27 cellular contexts compared by ENCODE assay signal in the genomic region with DNA sequence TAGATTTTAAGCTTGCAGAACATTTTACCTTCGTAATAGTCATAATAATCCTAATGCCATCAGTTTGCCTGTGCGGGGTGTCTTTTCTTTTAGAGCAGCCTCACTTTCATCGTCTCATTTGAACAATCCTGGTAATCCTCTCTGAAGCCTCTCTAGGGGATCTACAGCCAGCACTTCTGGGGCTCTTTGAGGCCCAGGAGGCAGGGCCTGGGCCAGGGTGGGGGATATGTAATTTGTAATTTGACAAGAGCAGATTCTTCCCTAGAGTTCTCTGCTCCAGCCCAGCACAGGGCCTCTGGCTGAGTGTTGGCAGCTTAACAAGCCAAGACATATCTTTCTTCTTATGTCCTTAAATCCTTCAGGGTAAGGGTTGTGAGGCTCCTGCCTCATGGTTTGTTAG.
"Had no signal": no experiment of that assay in that cellular context is flagged by ENCODE, and none has a peak within 500 bp of the region (broad histone marks: within the 10 kb centered on the region; RNA-seq: fewer than 3 reads in every experiment).

No MANE protein-coding gene starts in this region.

- H3K36me3 Mint-ChIP-seq: activated naive CD4-positive, alpha-beta T cell treated with anti-CD3 and anti-CD28 coated beads, Interleukin-2, amount 50 U/mL, for 72 hours had no signal

- H3K4me3 ChIP-seq: adrenal gland, ascending aorta, colonic mucosa, dorsolateral prefrontal cortex, esophagus muscularis mucosa, gastrocnemius medialis, mucosa of descending colon, prostate gland, spleen, thoracic aorta, upper lobe of left lung had no signal

- FAIRE-seq: TTC549 had no signal

- H3K27ac ChIP-seq: adrenal gland, ascending aorta, colonic mucosa, esophagus muscularis mucosa, gastrocnemius medialis, prostate gland, spleen, thoracic aorta, upper lobe of left lung had no signal

- H3K27ac Mint-ChIP-seq: activated naive CD4-positive, alpha-beta T cell treated with anti-CD3 and anti-CD28 coated beads, Interleukin-2, amount 50 U/mL, for 72 hours; activated T-cell treated with anti-CD3 and anti-CD28 coated beads, Interleukin-2, amount 50 U/mL, for 24 hours; activated T-helper 17 cell treated with anti-CD3 and anti-CD28 coated beads, Interleukin-2, amount 50 U/mL, for 72 hours; T-helper 2 cell treated with Interferon-gamma antibody and Interleukin-4, amounts not matched to agents 5 μg/mL and 100 μg/mL, for 36 hours had no signal

- DNase-seq: activated CD4-positive, alpha-beta T cell treated with anti-CD3 and anti-CD28 coated beads for 1 hour; activated CD4-positive, alpha-beta T cell treated with anti-CD3 and anti-CD28 coated beads, Interleukin-2, amount 50 U/mL, for 1 hour; activated CD8-positive, alpha-beta memory T cell treated with anti-CD3 and anti-CD28 coated beads for 24 hours; activated CD8-positive, alpha-beta memory T cell treated with anti-CD3 and anti-CD28 coated beads, Interleukin-2, amount 50 U/mL, for 4 hours; activated T-cell treated with anti-CD3 and anti-CD28 coated beads, Interleukin-2, amount 50 U/mL, for 24 hours; adrenal gland; colonic mucosa; dorsolateral prefrontal cortex; gastrocnemius medialis; head of caudate nucleus; islet precursor cell; left cardiac atrium; mesenchymal stem cell; mucosa of descending colon; spleen; stimulated activated CD4-positive, alpha-beta T cell treated with anti-CD3 and anti-CD28 coated beads, Interleukin-4, amount 100 ng/mL, for 1 hour; stimulated activated naive CD4-positive, alpha-beta T cell treated with Interleukin-2 at 50 U/mL for 16 hours; upper lobe of left lung had no signal

- H3K4me3 Mint-ChIP-seq: activated T-cell treated with anti-CD3 and anti-CD28 coated beads, Interleukin-2, amount 50 U/mL, for 24 hours; activated T-helper 17 cell treated with anti-CD3 and anti-CD28 coated beads, Interleukin-2, amount 50 U/mL, for 72 hours; neural crest cell; T-helper 2 cell treated with Interferon-gamma antibody and Interleukin-4, amounts not matched to agents 5 μg/mL and 100 μg/mL, for 36 hours had no signal

- H3K36me3 ChIP-seq: adrenal gland, ascending aorta, colonic mucosa, esophagus muscularis mucosa, gastrocnemius medialis, prostate gland, spleen, thoracic aorta, upper lobe of left lung had no signal

- H3K9me3 ChIP-seq: adrenal gland, ascending aorta, colonic mucosa, esophagus muscularis mucosa, gastrocnemius medialis, mucosa of descending colon, prostate gland, spleen, thoracic aorta, upper lobe of left lung had no signal

- H3K4me1 ChIP-seq: adrenal gland, ascending aorta, colonic mucosa, esophagus muscularis mucosa, gastrocnemius medialis, prostate gland had no signal

- H3K27me3 Mint-ChIP-seq: activated T-cell treated with anti-CD3 and anti-CD28 coated beads, Interleukin-2, amount 50 U/mL, for 24 hours had no signal

- H3K9me3 Mint-ChIP-seq: activated naive CD4-positive, alpha-beta T cell treated with anti-CD3 and anti-CD28 coated beads, Interleukin-2, amount 50 U/mL, for 72 hours; activated T-cell treated with anti-CD3 and anti-CD28 coated beads, Interleukin-2, amount 50 U/mL, for 24 hours; activated T-helper 17 cell treated with anti-CD3 and anti-CD28 coated beads, Interleukin-2, amount 50 U/mL, for 72 hours; neural crest cell; T-helper 2 cell treated with Interferon-gamma antibody and Interleukin-4, amounts not matched to agents 5 μg/mL and 100 μg/mL, for 36 hours had no signal

- H3K27me3 ChIP-seq: adrenal gland, ascending aorta, colonic mucosa, dorsolateral prefrontal cortex, esophagus muscularis mucosa, gastrocnemius medialis, upper lobe of left lung had no signal

- ATAC-seq: activated naive CD4-positive, alpha-beta T cell treated with anti-CD3 and anti-CD28 coated beads, Interleukin-2, amount 50 U/mL, for 72 hours; activated T-helper 17 cell treated with anti-CD3 and anti-CD28 coated beads, Interleukin-2, amount 50 U/mL, for 72 hours; gastrocnemius medialis; left cardiac atrium; mucosa of descending colon had no signal
